Comparison of ENCODE assay signal across 8 cellular contexts in genomic region chr1:201310986-201311355, GRCh38. TPM values are rescaled to one million over a fixed set of nuclear protein-coding genes. Genes with fewer than 3 reads are reported as not detected.
DNase-seq lines count a peak whose midpoint lies in the region; ATAC-seq, FAIRE-seq and TF ChIP-seq lines count a peak whose summit lies in the region.
"Had no signal": no experiment of that assay in that cellular context is flagged by ENCODE, and none has a peak within 500 bp of the region (broad histone marks: within the 10 kb centered on the region; RNA-seq: fewer than 3 reads in every experiment).

No MANE protein-coding gene starts in this region.

- H3K4me1 ChIP-seq in smooth muscle cell (ENCODE audit: low read depth), result peaks cover 11% of the 10 kb centered on the region

- peaks cover 16% of the 10 kb centered on the region for H3K27me3 Mint-ChIP-seq in T-helper 2 cell treated with Interferon-gamma antibody and Interleukin-4, amounts not matched to agents 5 μg/mL and 100 μg/mL, for 36 hours (ENCODE audit: low read depth)

- no peaks in the 10 kb centered on the region for H3K27me3 ChIP-seq in smooth muscle cell (ENCODE audit: low read depth)

- no peaks in the 10 kb centered on the region for H3K9me3 ChIP-seq in smooth muscle cell (replicated peaks; ENCODE audit: low read depth)

- no peaks in the 10 kb centered on the region for H3F3A ChIP-seq in smooth muscle cell (ENCODE audit: low read depth)

- H3K36me3 Mint-ChIP-seq in T-helper 2 cell treated with Interferon-gamma antibody and Interleukin-4, amounts not matched to agents 5 μg/mL and 100 μg/mL, for 36 hours (ENCODE audit: low read depth), result no peaks in the 10 kb centered on the region

- no peaks in the 10 kb centered on the region for H3K9me3 Mint-ChIP-seq in T-helper 2 cell treated with Interferon-gamma antibody and Interleukin-4, amounts not matched to agents 5 μg/mL and 100 μg/mL, for 36 hours

- DNase-seq in H54 (ENCODE audit: insufficient read length, low spot score) (peak; percentile 48), NCI-H345 treated with DMSO at 0.1 percent for 48 hours (lab: John Stamatoyannopoulos, UW; ENCODE audit: unreplicated experiment) (peak; percentile 69), cerebellum (ENCODE audit: low spot score) (peak; percentile 17), smooth muscle cell (lab: John Stamatoyannopoulos, UW; ENCODE audit: unreplicated experiment) (no peak), cortex of kidney (lab: John Stamatoyannopoulos, UW) (no peak)
- DNase-seq in T-helper 2 cell treated with Interferon-gamma antibody and Interleukin-4, amounts not matched to agents 5 μg/mL and 100 μg/mL, for 36 hours (ENCODE audit: low spot score), result no peak
- DNase-seq: mesendoderm had no signal

- H3K79me2 ChIP-seq in smooth muscle cell (ENCODE audit: low read depth), result peaks cover 4% of the 10 kb centered on the region

- H2AFZ ChIP-seq in smooth muscle cell (ENCODE audit: low read depth), result no peak overlapping the region

- H3K4me1 Mint-ChIP-seq in T-helper 2 cell treated with Interferon-gamma antibody and Interleukin-4, amounts not matched to agents 5 μg/mL and 100 μg/mL, for 36 hours (ENCODE audit: low read depth), result no peaks in the 10 kb centered on the region

- no peak overlapping the region for H3K4me3 Mint-ChIP-seq in T-helper 2 cell treated with Interferon-gamma antibody and Interleukin-4, amounts not matched to agents 5 μg/mL and 100 μg/mL, for 36 hours

- TF ChIP-seq CTCF in smooth muscle cell (IDR thresholded peaks at IDR 0.05; ENCODE audit: borderline replicate concordance, insufficient read depth, poor library complexity, severe bottlenecking), result no peak

- no peak overlapping the region for H3K9ac ChIP-seq in smooth muscle cell (ENCODE audit: low read depth)

- H3K36me3 ChIP-seq in smooth muscle cell (ENCODE audit: low read depth), result no peaks in the 10 kb centered on the region

- FAIRE-seq in H54 (lab: Jason Lieb, UNC), result no peak

- H3K4me2 ChIP-seq in smooth muscle cell, result no peak overlapping the region

- WGBS in smooth muscle cell (ENCODE audit: low lambda C conversion rate), result 78% methylated on average over 4 of the region's 4 CpGs

- H3K27ac Mint-ChIP-seq in T-helper 2 cell treated with Interferon-gamma antibody and Interleukin-4, amounts not matched to agents 5 μg/mL and 100 μg/mL, for 36 hours, result no peak overlapping the region

- no peak overlapping the region for H3K4me3 ChIP-seq in smooth muscle cell

- no peaks in the 10 kb centered on the region for H4K20me1 ChIP-seq in smooth muscle cell (ENCODE audit: low read depth)

- no peak for ATAC-seq in GM19397 (IDR thresholded peaks at IDR 0.05; ENCODE audit: unreplicated experiment)

- H3K27ac ChIP-seq in smooth muscle cell (ENCODE audit: low read depth), result peak overlapping the region; percentile 91

- no peak for TF ChIP-seq POLR2A in H54 (IDR thresholded peaks at IDR 0.05; ENCODE audit: low read depth, low read length)

RNA-seq across cellular contexts. Expression of gene PKP1, which starts 27.7 kb away (rescaled TPM):
- total RNA-seq in cerebellum, result 0.45 TPM
- total RNA-seq in smooth muscle cell, result 43.6 and 52.5 TPM in 2 replicates
- polyA plus RNA-seq in smooth muscle cell, result 26.9 and 30.3 TPM in 2 replicates

Comparison
In these comparisons a context has a peak if more than half of its experiments do, and no peak if none do; other contexts are left out.
1. DNase-seq: peak in H54 (single experiment), NCI-H345 treated with DMSO at 0.1 percent for 48 hours (single experiment) and cerebellum (single experiment); none in smooth muscle cell (single experiment), T-helper 2 cell treated with Interferon-gamma antibody and Interleukin-4, amounts not matched to agents 5 μg/mL and 100 μg/mL, for 36 hours (single experiment) and cortex of kidney (single experiment).
2. RNA of gene PKP1, which starts 27.7 kb away (total RNA-seq): 43.6 to 52.5 TPM in smooth muscle cell; 0.45 TPM in cerebellum (single experiment); every median in the first group is over 10 times any median in the second.